ENCODE assay signal across 10 cellular contexts in genomic region chr6:106972500-106972899, GRCh38. TPM values are rescaled to one million over a fixed set of nuclear protein-coding genes. Genes with fewer than 3 reads are reported as not detected.
DNase-seq lines count a peak whose midpoint lies in the region; ATAC-seq, FAIRE-seq and TF ChIP-seq lines count a peak whose summit lies in the region.
"Had no signal": no experiment of that assay in that cellular context is flagged by ENCODE, and none has a peak within 500 bp of the region (broad histone marks: within the 10 kb centered on the region; RNA-seq: fewer than 3 reads in every experiment).

No MANE protein-coding gene starts in this region.

- in situ Hi-C loops in K562 (cut with MboI), result no loop called here

- TF ChIP-seq POLR2A in K562 (conservative IDR thresholded peaks at IDR 0.05), result no peak

- BruUV-seq in K562 (replicated peaks; lab: Mats Ljungman, UMichigan), result no TSS peak

- H3K4me1 ChIP-seq in K562 (replicated peaks in 1 of 2; ENCODE audit: control insufficient read depth in 2 of 2, insufficient read depth in 2 of 2, low read length in 2 of 2), result peaks cover 0 to 25% of the 10 kb centered on the region in 2 experiments; a peak in 2 of 5 replicates
- H3K4me1 ChIP-seq in right atrium auricular region, result peaks cover 0 to 24% of the 10 kb centered on the region in 2 donors

- H3K27ac ChIP-seq in K562 (ENCODE audit: extremely low read depth, low read depth, low read length), result no peak overlapping the region
- no peak overlapping the region for H3K27ac ChIP-seq in right atrium auricular region

- FAIRE-seq in K562 (lab: Jason Lieb, UNC), result no peak

- H3K9me3 ChIP-seq in K562 (replicated peaks; ENCODE audit: control insufficient read depth, insufficient read depth, low read depth, low read length), result no peaks in the 10 kb centered on the region
- H3K9me3 ChIP-seq in right atrium auricular region, result no peaks in the 10 kb centered on the region

- POLR2A ChIA-PET in K562 (lab: Yijun Ruan, JAX), result interaction anchor here (0.5 kb wide), 2 partner anchors 18 to 30 kb away, joined by 3 read pairs; no protein-coding TSS in a partner anchor

- H3K79me2 ChIP-seq in K562 (ENCODE audit: control insufficient read depth, insufficient read depth, low read length), result no peaks in the 10 kb centered on the region; the same call in 2 of the 3 replicates

- ATAC-seq in K562 (no peak), HG03095 (IDR thresholded peaks at IDR 0.05; ENCODE audit: unreplicated experiment) (no peak)

- no peak overlapping the region for H3K4me3 ChIP-seq in K562
- H3K4me3 ChIP-seq in right atrium auricular region, result no peak overlapping the region

- no peak overlapping the region for H2AFZ ChIP-seq in K562 (ENCODE audit: low read depth, low read length)

- H3K4me2 ChIP-seq in K562 (ENCODE audit: insufficient read depth, low read length), result no peak overlapping the region

- TF ChIP-seq CTCF in K562 (IDR thresholded peaks at IDR 0.05 in 2 of 3, conservative IDR thresholded peaks at IDR 0.05 in 1 of 3; ENCODE audit: insufficient read depth in 2 of 3, low read depth in 1 of 3, low read length in 3 of 3) (no peak), right atrium auricular region (IDR thresholded peaks at IDR 0.05) (no peak)

- intact Hi-C loops in K562 (cut with micrococcal nuclease), result loop anchor here (10.0 kb wide), 1 partner anchor 238 kb away; no protein-coding TSS in a partner anchor

- H4K20me1 ChIP-seq in K562 (replicated peaks; ENCODE audit: control insufficient read depth, insufficient read depth, low read length), result no peaks in the 10 kb centered on the region

- TF ChIP-seq EP300 in K562 (IDR thresholded peaks at IDR 0.05; ENCODE audit: low read length), result no peak

- no peaks in the 10 kb centered on the region for H3K9me1 ChIP-seq in K562 (ENCODE audit: control insufficient read depth, insufficient read depth, low read length)

- H3K9ac ChIP-seq in K562 (ENCODE audit: insufficient read depth in 1 of 2, low read depth in 2 of 2, low read length in 2 of 2), result peak overlapping the region in 1 of 2 experiments; percentile 0; a peak in 1 of 4 replicates

- H3K27me3 ChIP-seq in K562 (ENCODE audit: control insufficient read depth in 2 of 2, insufficient read depth in 2 of 2, low read length in 2 of 2) (no peaks in the 10 kb centered on the region), right atrium auricular region (peaks cover 16 to 40% of the 10 kb centered on the region in 2 donors)

- DNase-seq in D341Med (ENCODE audit: low spot score) (peak; percentile 30), NCI-H146 (lab: John Stamatoyannopoulos, UW) (peak; percentile 86), K562 (ENCODE audit: extremely low read depth in 1 of 4, low spot score in 3 of 4) (no peak), myocyte (ENCODE audit: low read depth) (peak; percentile 81), NOMO-1 treated with DMSO at 0.1 percent for 48 hours (lab: John Stamatoyannopoulos, UW; ENCODE audit: unreplicated experiment) (no peak), cerebellar nuclear complex (lab: John Stamatoyannopoulos, UW) (no peak), right atrium auricular region (ENCODE audit: low spot score) (no peak)
- DNase-seq: foreskin melanocyte; stimulated activated CD4-positive, alpha-beta T cell treated with anti-CD3 and anti-CD28 coated beads, Interleukin-12 subunit alpha, Interleukin-12 subunit beta, amount 100 ng/mL, for 4 hours had no signal

- CTCF ChIA-PET in K562 (lab: Yijun Ruan, JAX; ENCODE audit: low intra/inter-chr PET ratio), result no interaction called here

- 13% methylated on average over 9 of the region's 10 CpGs for WGBS in K562 (ENCODE audit: insufficient coverage, low coverage, missing lambda C conversion rate)

- TF ChIP-seq RAD21 in K562 (CRISPR knock-in tag; conservative IDR thresholded peaks at IDR 0.05 in 1 of 2, IDR thresholded peaks at IDR 0.05 in 1 of 2), result no peak

- H3K36me3 ChIP-seq in K562 (ENCODE audit: control insufficient read depth, insufficient read depth, low read length) (no peaks in the 10 kb centered on the region), right atrium auricular region (no peaks in the 10 kb centered on the region)

TF ChIP-seq in K562, 482 proteins besides CTCF, POLR2A, EP300 and RAD21 (continues in another document):
- no peak for TF ChIP-seq HMBOX1 (IDR thresholded peaks at IDR 0.05)
- TF ChIP-seq BHLHE40 (IDR thresholded peaks at IDR 0.05; ENCODE audit: low read length), result peak; percentile 53; the same call in 1 of the 2 replicates
- no peak for TF ChIP-seq TGIF2 (CRISPR knock-in tag; IDR thresholded peaks at IDR 0.05)
- TF ChIP-seq SOX6 (IDR thresholded peaks at IDR 0.05), result peak; percentile 57; the same call in 1 of the 2 replicates
- peak; percentile 13; the same call in 1 of the 2 replicates for TF ChIP-seq L3MBTL2 (IDR thresholded peaks at IDR 0.05)
- no peak for TF ChIP-seq U2AF2 (optimal IDR thresholded peaks at IDR 0.05; ENCODE audit: low read depth, low read length)
- TF ChIP-seq NKRF (IDR thresholded peaks at IDR 0.05; ENCODE audit: borderline replicate concordance), result no peak

RNA-seq across cellular contexts. Expression of gene CD24, which starts 2.0 kb away (rescaled TPM):
- total RNA-seq in K562 (2011; cell fraction: chromatin; rRNA removed; ENCODE audit: low replicate concordance), result 3.6 and 5.5 TPM in 2 replicates
- total RNA-seq in K562 (2011; cell fraction: nucleolus; rRNA removed), result 3.8 and 4.8 TPM in 2 replicates
- total RNA-seq in K562 (2011; cell fraction: nucleoplasm; rRNA removed), result 5.8 and 12.6 TPM in 2 replicates
- total RNA-seq in K562 (2014; rRNA removed), result 21.1 and 23.1 TPM in 2 replicates
- total RNA-seq in K562 (2014; rRNA removed; fragmentation: Illumina TruSeq; extraction: Trizol), result 33.1 and 39.0 TPM in 2 replicates
- 154 and 155 TPM in 2 replicates for total RNA-seq in K562 (2015; rRNA removed; fragmentation: Illumina TruSeq; extraction: Trizol)
- 27.1 and 28.3 TPM in 2 replicates for total RNA-seq in K562 (2021)
- polyA plus RNA-seq in K562 (2011; rRNA removed), result 31.7 and 102 TPM in 2 replicates
- 29.1 and 116 TPM in 2 replicates for polyA plus RNA-seq in K562 (2011; cell fraction: cytosol; rRNA removed)
- polyA plus RNA-seq in K562 (2011; cell fraction: nucleus; rRNA removed), result 12.1 and 44.0 TPM in 2 replicates
- polyA plus RNA-seq in K562 (2012), result 77.6 and 88.7 TPM in 2 replicates
- 30.0 and 38.0 TPM in 2 replicates for polyA plus RNA-seq in K562 (2014; fragmentation: Illumina TruSeq; extraction: Trizol)
- polyA plus RNA-seq in K562 (2014; fragmentation: Nextera tagmentation; extraction: Ambion mirVana), result 1 to 10 TPM; 8.8 to 9.8 TPM
- polyA plus RNA-seq in K562 (2014; rRNA removed), result 14.3 and 15.7 TPM in 2 replicates
- 34.3 and 101 TPM in 2 replicates for polyA minus RNA-seq in K562 (2011; rRNA and poly(A)+ RNA removed)
- 38.2 and 128 TPM in 2 replicates for polyA minus RNA-seq in K562 (2011; cell fraction: cytosol; rRNA and poly(A)+ RNA removed)
- polyA minus RNA-seq in K562 (2011; cell fraction: nucleus; rRNA and poly(A)+ RNA removed), result 6.3 and 31.8 TPM in 2 replicates
- total RNA-seq in myocyte, result 337 and 1,204 TPM in 2 replicates
- polyA plus RNA-seq in myocyte (2012), result 129 TPM
- total RNA-seq in right atrium auricular region, result under 1 TPM; 0.41 to 0.63 TPM

RNA-seq across cellular contexts. Expression of gene MTRES1, which starts 55.5 kb away (rescaled TPM):
- total RNA-seq in K562 (2011; cell fraction: chromatin; rRNA removed; ENCODE audit: low replicate concordance), result 18.8 and 26.8 TPM in 2 replicates
- 14.2 and 19.5 TPM in 2 replicates for total RNA-seq in K562 (2011; cell fraction: nucleolus; rRNA removed)
- total RNA-seq in K562 (2011; cell fraction: nucleoplasm; rRNA removed), result 17.2 and 26.3 TPM in 2 replicates
- total RNA-seq in K562 (2014; rRNA removed) (21.0 and 25.3 TPM in 2 replicates), K562 (2014; rRNA removed; fragmentation: Illumina TruSeq; extraction: Trizol) (28.6 and 32.5 TPM in 2 replicates), K562 (2015; rRNA removed; fragmentation: Illumina TruSeq; extraction: Trizol) (24.7 and 25.2 TPM in 2 replicates), K562 (2021) (14.5 and 17.8 TPM in 2 replicates), myocyte (23.8 and 28.1 TPM in 2 replicates), right atrium auricular region (10 to 100 TPM in 1 of 2 donors, 1 to 10 TPM in 1; 10.0 to 22.2 TPM)
- polyA plus RNA-seq in K562 (2011; rRNA removed) (13.1 and 20.7 TPM in 2 replicates), K562 (2014; fragmentation: Illumina TruSeq; extraction: Trizol) (29.7 and 30.3 TPM in 2 replicates), K562 (2014; fragmentation: Nextera tagmentation; extraction: Ambion mirVana) (10 to 100 TPM; 21.4 to 21.7 TPM), K562 (2014; rRNA removed) (34.9 and 35.4 TPM in 2 replicates)
- polyA plus RNA-seq in K562 (2011; cell fraction: cytosol; rRNA removed), result 7.8 and 8.2 TPM in 2 replicates
- 6.8 and 10.2 TPM in 2 replicates for polyA plus RNA-seq in K562 (2011; cell fraction: nucleus; rRNA removed)
- 18.3 and 23.6 TPM in 2 replicates for polyA plus RNA-seq in K562 (2012)
- polyA minus RNA-seq in K562 (2011; rRNA and poly(A)+ RNA removed), result 12.5 and 13.1 TPM in 2 replicates
- 4.6 and 6.7 TPM in 2 replicates for polyA minus RNA-seq in K562 (2011; cell fraction: cytosol; rRNA and poly(A)+ RNA removed)
- polyA minus RNA-seq in K562 (2011; cell fraction: nucleus; rRNA and poly(A)+ RNA removed), result 7.3 and 9.9 TPM in 2 replicates
- 18.3 TPM for polyA plus RNA-seq in myocyte (2012)

Comparison
In these comparisons a context has a peak if more than half of its experiments do, and no peak if none do; other contexts are left out.
1. DNase-seq: peak in D341Med (single experiment), NCI-H146 (single experiment) and myocyte (single experiment); none in K562 (0 of 4), NOMO-1 treated with DMSO at 0.1 percent for 48 hours (single experiment), cerebellar nuclear complex (0 of 2) and right atrium auricular region (single experiment).